23 cellular contexts compared by ENCODE assay signal in genomic region chr4:180589575-180589974, GRCh38.
DNase-seq lines count a peak whose midpoint lies in the region; ATAC-seq, FAIRE-seq and TF ChIP-seq lines count a peak whose summit lies in the region.
"Had no signal": no experiment of that assay in that cellular context is flagged by ENCODE, and none has a peak within 500 bp of the region (broad histone marks: within the 10 kb centered on the region; RNA-seq: fewer than 3 reads in every experiment).

No MANE protein-coding gene starts in this region.

- H4K91ac ChIP-seq in H1 (replicated peaks; ENCODE audit: insufficient read length, low read length): no peak overlapping the region

- H3K14ac ChIP-seq in H1 (ENCODE audit: insufficient read length): no peak overlapping the region

- H3K4me2 ChIP-seq in GM23338: no peak overlapping the region
- no peak overlapping the region for H3K4me2 ChIP-seq in H1 (ENCODE audit: insufficient read depth in 1 of 2, low read depth in 2 of 2, low read length in 2 of 2)
- H3K4me2 ChIP-seq: A549; BLaER1 treated with 17β-estradiol and CSF1 and Interleukin-3, amounts not matched to agents 10 nM and 100 nM had no signal

- H3K18ac ChIP-seq in H1 (ENCODE audit: extremely low read depth, low read length): no peak overlapping the region

- H2BK120ac ChIP-seq in H1 (replicated peaks; ENCODE audit: low read depth, low read length): no peak overlapping the region

- no peaks in the 10 kb centered on the region for H3K9me3 Mint-ChIP-seq in GM23338
- no peaks in the 10 kb centered on the region for H3K9me3 Mint-ChIP-seq in chondrocyte (ENCODE audit: low read depth)
- no peaks in the 10 kb centered on the region for H3K9me3 Mint-ChIP-seq in CD4-positive, alpha-beta T cell

- no peak for FAIRE-seq in H1 (lab: Jason Lieb, UNC)
- FAIRE-seq: A549, GM12891, GM18507 had no signal

- POLR2A ChIA-PET in H1 (lab: Charles Lee; ENCODE audit: partially characterized antibody): no interaction called here
- POLR2A ChIA-PET in CD4-positive, alpha-beta T cell (lab: Charles Lee): no interaction called here

- H2BK20ac ChIP-seq in H1 (ENCODE audit: low read length): no peak overlapping the region

- H4K5ac ChIP-seq in H1 (ENCODE audit: insufficient read length, low read depth, low read length): no peak overlapping the region

- H3K9ac ChIP-seq in H1 (replicated peaks in 1 of 4; ENCODE audit: extremely low read depth in 1 of 4, low read depth in 3 of 4, low read length in 3 of 4): no peak overlapping the region
- H3K9ac ChIP-seq: BLaER1 treated with 17β-estradiol and CSF1 and Interleukin-3, amounts not matched to agents 10 nM and 100 nM had no signal

- CTCF ChIA-PET in H1 (lab: Charles Lee; ENCODE audit: partially characterized antibody): interaction anchor here (0.6 to 1.3 kb wide), 3 partner anchors 10 to 138 kb away, joined by 3 read pairs; no protein-coding TSS in a partner anchor
- CTCF ChIA-PET in CD4-positive, alpha-beta T cell (lab: Charles Lee): no interaction called here

- H3K27ac ChIP-seq in GM23338 (ENCODE audit: low read depth): no peak overlapping the region
- H3K27ac ChIP-seq in H1 (ENCODE audit: low read depth, low read length): no peak overlapping the region
- no peak overlapping the region for H3K27ac ChIP-seq in CD4-positive, alpha-beta T cell (ENCODE audit: low read depth, low read length)
- H3K27ac ChIP-seq: A549; BLaER1 treated with 17β-estradiol and CSF1 and Interleukin-3, amounts not matched to agents 10 nM and 100 nM had no signal

- H3K4me3 Mint-ChIP-seq in GM23338: no peak overlapping the region
- no peak overlapping the region for H3K4me3 Mint-ChIP-seq in chondrocyte (ENCODE audit: unreplicated experiment)
- no peak overlapping the region for H3K4me3 Mint-ChIP-seq in CD4-positive, alpha-beta T cell
- H3K4me3 Mint-ChIP-seq: CD14-positive monocyte; CD4-positive, alpha-beta memory T cell; HFFc6 had no signal

- 89% methylated on average over 8 of the region's 9 CpGs; no CpG with 5 or more reads in 1 of the 2 experiments for WGBS in H1 (ENCODE audit: extremely low coverage in 1 of 2, insufficient coverage in 1 of 2, insufficient read length in 1 of 2, insufficient replicate concordance in 2 of 2, low coverage in 1 of 2, low lambda C conversion rate in 2 of 2, missing lambda C conversion rate in 1 of 2), 2 experiments

- H3K56ac ChIP-seq in H1 (replicated peaks; ENCODE audit: insufficient read length, low read depth, low read length): no peak overlapping the region

- H2BK12ac ChIP-seq in H1 (ENCODE audit: low read depth, low read length): no peak overlapping the region

- H4K20me1 ChIP-seq in GM23338 (replicated peaks; ENCODE audit: insufficient read depth) (no peaks in the 10 kb centered on the region), H1 (replicated peaks in 1 of 2; ENCODE audit: control insufficient read depth in 1 of 2, insufficient read depth in 2 of 2, low read length in 2 of 2) (no peaks in the 10 kb centered on the region)
- H4K20me1 ChIP-seq: BLaER1 treated with 17β-estradiol and CSF1 and Interleukin-3, amounts not matched to agents 10 nM and 100 nM had no signal

- no peak overlapping the region for H3K4ac ChIP-seq in H1 (replicated peaks; ENCODE audit: insufficient read length, low read depth, low read length)

- TF ChIP-seq EP300 in H1 (IDR thresholded peaks at IDR 0.05; ENCODE audit: borderline replicate concordance in 1 of 2, low read depth in 2 of 2, low read length in 2 of 2): no peak

- no peaks in the 10 kb centered on the region for H3K4me1 ChIP-seq in GM23338 (ENCODE audit: insufficient read depth)
- peaks cover 0 to 3% (median under 1%) of the 10 kb centered on the region in 4 experiments; a peak in 2 of 7 replicates for H3K4me1 ChIP-seq in H1 (replicated peaks in 1 of 4; ENCODE audit: control insufficient read depth in 3 of 4, insufficient read depth in 4 of 4, low read length in 3 of 4)
- H3K4me1 ChIP-seq: A549; BLaER1 treated with 17β-estradiol and CSF1 and Interleukin-3, amounts not matched to agents 10 nM and 100 nM; Caco-2; HAP-1 had no signal

- H3K27ac Mint-ChIP-seq in GM23338 (no peak overlapping the region), chondrocyte (ENCODE audit: unreplicated experiment) (no peak overlapping the region)
- no peak overlapping the region for H3K27ac Mint-ChIP-seq in CD4-positive, alpha-beta T cell
- H3K27ac Mint-ChIP-seq: CD14-positive monocyte; CD4-positive, alpha-beta memory T cell; HFFc6 had no signal

- peaks cover 3% of the 10 kb centered on the region for H3K27me3 Mint-ChIP-seq in GM23338 (ENCODE audit: insufficient read depth, low read depth, poor library complexity)
- H3K27me3 Mint-ChIP-seq in chondrocyte (ENCODE audit: low read depth): peaks cover 2% of the 10 kb centered on the region
- no peaks in the 10 kb centered on the region for H3K27me3 Mint-ChIP-seq in CD4-positive, alpha-beta T cell
- H3K27me3 Mint-ChIP-seq: CD4-positive, alpha-beta memory T cell had no signal

- H3K36me3 Mint-ChIP-seq in GM23338 (ENCODE audit: low read depth) (no peaks in the 10 kb centered on the region), chondrocyte (ENCODE audit: low read depth) (no peaks in the 10 kb centered on the region)
- no peaks in the 10 kb centered on the region for H3K36me3 Mint-ChIP-seq in CD4-positive, alpha-beta T cell (ENCODE audit: low read depth)
- H3K36me3 Mint-ChIP-seq: CD14-positive monocyte; CD4-positive, alpha-beta memory T cell had no signal

- H2BK15ac ChIP-seq in H1 (ENCODE audit: low read length): no peak overlapping the region

- no peak overlapping the region for H4K8ac ChIP-seq in H1 (ENCODE audit: extremely low read depth, insufficient read depth, low read length)

- no peaks in the 10 kb centered on the region for H3F3A ChIP-seq in GM23338 (replicated peaks; ENCODE audit: low read depth)

- no peak overlapping the region for H3K4me3 ChIP-seq in GM23338
- no peak overlapping the region for H3K4me3 ChIP-seq in H1 (ENCODE audit: extremely low read depth in 1 of 4, insufficient read depth in 2 of 4, low read depth in 3 of 4, low read length in 4 of 4)
- H3K4me3 ChIP-seq: A549; BLaER1 treated with 17β-estradiol and CSF1 and Interleukin-3, amounts not matched to agents 10 nM and 100 nM; HAP-1 had no signal

- H3K27me3 ChIP-seq in GM23338 (ENCODE audit: insufficient read depth) (no peaks in the 10 kb centered on the region), H1 (replicated peaks in 1 of 4; ENCODE audit: control insufficient read depth in 3 of 4, extremely low read depth in 1 of 4, insufficient read depth in 3 of 4, low read length in 3 of 4) (no peaks in the 10 kb centered on the region)
- H3K27me3 ChIP-seq in CD4-positive, alpha-beta T cell (ENCODE audit: control insufficient read depth, insufficient read depth, low read length): no peaks in the 10 kb centered on the region
- H3K27me3 ChIP-seq: BE2C; BLaER1 treated with 17β-estradiol and CSF1 and Interleukin-3, amounts not matched to agents 10 nM and 100 nM had no signal

- H3K79me2 ChIP-seq in GM23338 (replicated peaks; ENCODE audit: insufficient read depth): no peaks in the 10 kb centered on the region
- H3K79me2 ChIP-seq in H1 (ENCODE audit: control insufficient read depth in 1 of 2, insufficient read depth in 2 of 2, low read length in 2 of 2): no peaks in the 10 kb centered on the region

- H3K4me1 Mint-ChIP-seq in GM23338 (peaks cover 11% of the 10 kb centered on the region), chondrocyte (ENCODE audit: low read depth) (no peaks in the 10 kb centered on the region)
- H3K4me1 Mint-ChIP-seq in CD4-positive, alpha-beta T cell (ENCODE audit: low read depth): no peaks in the 10 kb centered on the region
- H3K4me1 Mint-ChIP-seq: CD14-positive monocyte; CD4-positive, alpha-beta memory T cell had no signal

- H2AFZ ChIP-seq in GM23338 (peak overlapping the region; percentile 81; the same call in 1 of the 2 replicates), H1 (ENCODE audit: low read length) (peak overlapping the region; percentile 86)

- peak; percentile 69 for ATAC-seq in GM23338
- ATAC-seq in HG02852 (IDR thresholded peaks at IDR 0.05; ENCODE audit: unreplicated experiment): no peak
- ATAC-seq in CD4-positive, alpha-beta T cell (ENCODE audit: poor library complexity): no peak
- ATAC-seq: A549 had no signal

- no peak overlapping the region for H3K23ac ChIP-seq in H1 (ENCODE audit: insufficient read length)

- H3K9me3 ChIP-seq in H1 (ENCODE audit: insufficient read depth in 2 of 2, low read depth in 1 of 2, low read length in 1 of 2): no peaks in the 10 kb centered on the region
- H3K9me3 ChIP-seq in CD4-positive, alpha-beta T cell (ENCODE audit: control insufficient read depth, low read length): no peaks in the 10 kb centered on the region
- H3K9me3 ChIP-seq: A549; BE2C; BLaER1 treated with 17β-estradiol and CSF1 and Interleukin-3, amounts not matched to agents 10 nM and 100 nM; Caco-2; HAP-1 had no signal

- no peaks in the 10 kb centered on the region for H3K36me3 ChIP-seq in GM23338 (ENCODE audit: insufficient read depth)
- H3K36me3 ChIP-seq in H1 (ENCODE audit: control insufficient read depth in 2 of 4, insufficient read depth in 4 of 4, low read length in 3 of 4): no peaks in the 10 kb centered on the region
- H3K36me3 ChIP-seq: BE2C; BLaER1 treated with 17β-estradiol and CSF1 and Interleukin-3, amounts not matched to agents 10 nM and 100 nM; HAP-1 had no signal

- no peak for DNase-seq in GM23338 (ENCODE audit: low spot score)
- DNase-seq in NCI-H526 (lab: John Stamatoyannopoulos, UW): peak; percentile 68 to 82
- no peak for DNase-seq in H1 (ENCODE audit: low read depth in 1 of 2, low spot score in 2 of 2)
- peak; percentile 13 for DNase-seq in iPS-NIHi7 (ENCODE audit: extremely low spot score)
- DNase-seq in chondrocyte (ENCODE audit: low spot score): no peak
- DNase-seq in CD4-positive, alpha-beta T cell: no peak
- DNase-seq: 8988T; ACHN; AML-193; BE2C; Caco-2; CD4-positive, alpha-beta memory T cell; DMS153; EL; GDM1; HFFc6 had no signal

- no peak overlapping the region for H2AK5ac ChIP-seq in H1 (ENCODE audit: low read depth, low read length)

- TF ChIP-seq RAD21 in H1 (IDR thresholded peaks at IDR 0.05 in 1 of 2, conservative IDR thresholded peaks at IDR 0.05 in 1 of 2; ENCODE audit: low read depth in 2 of 2, low read length in 2 of 2): no peak

- no peaks in the 10 kb centered on the region for H3K79me1 ChIP-seq in H1 (ENCODE audit: low read depth, low read length)

- no peak for TF ChIP-seq CTCF in GM23338 (conservative IDR thresholded peaks at IDR 0.05; ENCODE audit: low read depth in 2 of 2)
- TF ChIP-seq CTCF in H1 (IDR thresholded peaks at IDR 0.05; ENCODE audit: control extremely low read depth in 1 of 3, insufficient read depth in 1 of 3, low read depth in 1 of 3, low read length in 3 of 3): no peak
- TF ChIP-seq CTCF in chondrocyte (IDR thresholded peaks at IDR 0.05): no peak
- no peak for TF ChIP-seq CTCF in CD4-positive, alpha-beta T cell (IDR thresholded peaks at IDR 0.05)

- H3K9me2 ChIP-seq in GM23338 (ENCODE audit: insufficient read depth): no peaks in the 10 kb centered on the region

- TF ChIP-seq POLR2A in H1 (IDR thresholded peaks at IDR 0.05; ENCODE audit: control extremely low read depth in 1 of 2, low read depth in 2 of 2, low read length in 2 of 2): no peak

- H3K23me2 ChIP-seq in H1 (ENCODE audit: low read depth, low read length): no peaks in the 10 kb centered on the region; the same call in 1 of the 2 replicates

- no peak overlapping the region for H2BK5ac ChIP-seq in H1 (ENCODE audit: low read depth, low read length)

- intact Hi-C loops in CD4-positive, alpha-beta T cell (cut with DNase I, micrococcal nuclease): no loop called here

TF ChIP-seq in H1, 55 proteins besides CTCF, POLR2A, EP300 and RAD21 (continues in another document):
- TF ChIP-seq PHF8 (conservative IDR thresholded peaks at IDR 0.05; ENCODE audit: low read depth, low read length): no peak

Comparison
In these comparisons a context has a peak if more than half of its experiments do, and no peak if none do; other contexts are left out.
1. DNase-seq: peak in NCI-H526 (2 of 2) and iPS-NIHi7 (single experiment); none in GM23338 (single experiment), H1 (0 of 2), chondrocyte (single experiment) and CD4-positive, alpha-beta T cell (0 of 10).